In the genomic region with DNA sequence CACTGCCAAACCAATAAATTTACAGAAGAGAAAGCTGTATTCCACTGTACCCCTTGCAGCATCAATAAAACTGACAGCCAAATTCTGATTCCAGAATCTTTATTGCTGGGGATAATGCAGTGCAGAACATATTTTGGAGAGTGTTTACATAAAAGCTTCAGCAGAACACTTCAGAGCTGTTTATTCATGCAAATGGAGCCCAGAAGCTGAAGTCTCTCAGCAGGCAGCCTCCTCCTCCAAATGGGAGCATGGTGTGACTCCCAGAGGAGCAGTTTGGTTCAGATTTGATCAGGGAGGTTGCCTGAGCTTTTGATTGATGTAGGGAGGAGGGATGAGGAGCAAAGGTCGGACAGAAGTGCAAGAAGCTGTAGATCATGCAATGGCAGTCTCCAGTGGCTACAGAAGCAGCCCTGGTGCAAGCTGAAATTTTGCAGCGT, we compare ENCODE assay signal across 22 cellular contexts.
DNase-seq lines count a peak whose midpoint lies in the region; ATAC-seq and FAIRE-seq lines count a peak whose summit lies in the region.
"Had no signal": no experiment of that assay in that cellular context is flagged by ENCODE, and none has a peak within 500 bp of the region (broad histone marks: within the 10 kb centered on the region; RNA-seq: fewer than 3 reads in every experiment).

No MANE protein-coding gene starts in this region.

- H3K9ac ChIP-seq in BLaER1 treated with 17β-estradiol and CSF1 and Interleukin-3, amounts not matched to agents 10 nM and 100 nM = no peak overlapping the region

- peak overlapping the region in 6 of 11 experiments; percentile 8 to 42 (median 24); a peak in 8 of 22 replicates for H3K4me2 ChIP-seq in BLaER1 treated with 17β-estradiol and CSF1 and Interleukin-3, amounts not matched to agents 10 nM and 100 nM

- peak; percentile 47 for DNase-seq in NCI-H1105 (lab: John Stamatoyannopoulos, UW)
- peak; percentile 96 for DNase-seq in NCI-H345 (lab: John Stamatoyannopoulos, UW)
- DNase-seq in GF-D8 (lab: John Stamatoyannopoulos, UW) = no peak
- no peak for DNase-seq in hepatic stellate cell (ENCODE audit: low spot score)
- DNase-seq in SIG-M5 (lab: John Stamatoyannopoulos, UW) = no peak
- DNase-seq: activated CD4-positive, alpha-beta T cell treated with anti-CD3 and anti-CD28 coated beads, Interleukin-2, amount 50 U/mL, for 4 hours; activated naive CD4-positive, alpha-beta T cell treated with anti-CD3 and anti-CD28 coated beads, Interleukin-2, amount 10 ng/mL, durations not matched to agents 7 days and 5 days; activated T-cell treated with anti-CD3 and anti-CD28 coated beads, Interleukin-2, amount 50 U/mL, for 1 hour; CD4-positive, alpha-beta memory T cell; NCI-H82; right cardiac atrium; stimulated activated naive CD8-positive, alpha-beta T cell treated with anti-CD3 and anti-CD28 coated beads, Interleukin-15, amount 100 ng/mL, for 72 hours; uterus had no signal

- peaks cover 0 to 11% (median 3%) of the 10 kb centered on the region in 10 experiments; a peak in 8 of 20 replicates for H3K4me1 ChIP-seq in BLaER1 treated with 17β-estradiol and CSF1 and Interleukin-3, amounts not matched to agents 10 nM and 100 nM
- H3K4me1 ChIP-seq: uterus had no signal

- H4K20me1 ChIP-seq in BLaER1 treated with 17β-estradiol and CSF1 and Interleukin-3, amounts not matched to agents 10 nM and 100 nM = no peaks in the 10 kb centered on the region

- FAIRE-seq in endometrium (lab: Jason Lieb, UNC) = peak; percentile 76
- FAIRE-seq: A204.1, colon, GM12892, K562, RCC 7860 had no signal

- no peaks in the 10 kb centered on the region for H3K27me3 ChIP-seq in BLaER1 treated with 17β-estradiol and CSF1 and Interleukin-3, amounts not matched to agents 10 nM and 100 nM
- H3K27me3 ChIP-seq: uterus had no signal

- H3K4me3 ChIP-seq in BLaER1 treated with 17β-estradiol and CSF1 and Interleukin-3, amounts not matched to agents 10 nM and 100 nM = no peak overlapping the region
- H3K4me3 ChIP-seq: K562, uterus had no signal

- H3K36me3 ChIP-seq in BLaER1 treated with 17β-estradiol and CSF1 and Interleukin-3, amounts not matched to agents 10 nM and 100 nM = no peaks in the 10 kb centered on the region
- H3K36me3 ChIP-seq: neutrophil, uterus had no signal

- H3K27ac ChIP-seq in BLaER1 treated with 17β-estradiol and CSF1 and Interleukin-3, amounts not matched to agents 10 nM and 100 nM = no peak overlapping the region
- H3K27ac ChIP-seq: neutrophil, uterus had no signal

- no peak for ATAC-seq in GM19467 (IDR thresholded peaks at IDR 0.05; ENCODE audit: unreplicated experiment)
- ATAC-seq: K562; right cardiac atrium; stimulated activated naive CD8-positive, alpha-beta T cell treated with anti-CD3 and anti-CD28 coated beads, Interleukin-15, amount 100 ng/mL, for 72 hours had no signal

- peaks cover 0 to 5% (median 0%) of the 10 kb centered on the region in 11 experiments; a peak in 1 of 22 replicates for H3K9me3 ChIP-seq in BLaER1 treated with 17β-estradiol and CSF1 and Interleukin-3, amounts not matched to agents 10 nM and 100 nM (replicated peaks in 1 of 11)
- H3K9me3 ChIP-seq: neutrophil, uterus had no signal

Comparison
In these comparisons a context has a peak if more than half of its experiments do, and no peak if none do; other contexts are left out.
1. DNase-seq: peak in NCI-H1105 (single experiment) and NCI-H345 (single experiment); none in GF-D8 (single experiment), hepatic stellate cell (single experiment) and SIG-M5 (single experiment).